In genomic region chr5:41870621-41871048, GRCh38 we compare ENCODE assay signal across 8 cellular contexts. TPM values are rescaled to one million over a fixed set of nuclear protein-coding genes. Genes with fewer than 3 reads are reported as not detected.
DNase-seq lines count a peak whose midpoint lies in the region; ATAC-seq and TF ChIP-seq lines count a peak whose summit lies in the region.

No MANE protein-coding gene starts in this region.

- peak overlapping the region; percentile 85 to 96 (median 91) for H3K4me3 Mint-ChIP-seq in CD4-positive, alpha-beta memory T cell
- peak overlapping the region; percentile 91 for H3K4me3 Mint-ChIP-seq in endothelial cell (ENCODE audit: unreplicated experiment)

- H3F3A ChIP-seq in OCI-LY1 (ENCODE audit: insufficient read depth, low read length), result no peaks in the 10 kb centered on the region

- H3K27me3 Mint-ChIP-seq in CD4-positive, alpha-beta memory T cell, result no peaks in the 10 kb centered on the region
- peaks cover 2% of the 10 kb centered on the region for H3K27me3 Mint-ChIP-seq in endothelial cell (ENCODE audit: unreplicated experiment)

- H3K79me2 ChIP-seq in OCI-LY1 (ENCODE audit: insufficient read depth, low read length) (peaks cover 40% of the 10 kb centered on the region), osteoblast (ENCODE audit: insufficient read depth, low read length) (peaks cover 38% of the 10 kb centered on the region)

- H3K4me2 ChIP-seq in OCI-LY1 (ENCODE audit: low read length) (peak overlapping the region; percentile 80), osteoblast (ENCODE audit: insufficient read depth, low read length) (peak overlapping the region; percentile 85)

- no peak for TF ChIP-seq CTCF in OCI-LY1 (IDR thresholded peaks at IDR 0.05; ENCODE audit: low read length)
- no peak for TF ChIP-seq CTCF in endothelial cell (IDR thresholded peaks at IDR 0.05; ENCODE audit: unreplicated experiment)
- TF ChIP-seq CTCF in osteoblast (IDR thresholded peaks at IDR 0.05; ENCODE audit: extremely low read depth, low read depth, low read length), result no peak

- CTCF ChIA-PET in CD4-positive, alpha-beta memory T cell (lab: Charles Lee; ENCODE audit: partially characterized antibody), result interaction anchor here (0.5 to 1.9 kb wide), 4 partner anchors 15 to 1613 kb away, joined by 3 to 11 read pairs (median 3); partner anchors contain the start of genes RIMOC1 and TMEM267

- ATAC-seq in HG03571 (IDR thresholded peaks at IDR 0.05; ENCODE audit: unreplicated experiment), result no peak
- ATAC-seq in GM19395 (IDR thresholded peaks at IDR 0.05; ENCODE audit: unreplicated experiment), result no peak

- no peaks in the 10 kb centered on the region for H4K20me1 ChIP-seq in OCI-LY1 (ENCODE audit: insufficient read depth, low read length)
- H4K20me1 ChIP-seq in osteoblast (ENCODE audit: insufficient read depth, low read length), result no peaks in the 10 kb centered on the region

- intact Hi-C loops in CD4-positive, alpha-beta memory T cell (cut with micrococcal nuclease), result loop anchor here (1.0 to 5.0 kb wide), 3 partner anchors 34 to 1037 kb away; partner anchors contain the start of genes FBXO4 and RIMOC1

- H3K4me1 ChIP-seq in CD4-positive, alpha-beta memory T cell (ENCODE audit: insufficient read depth, low read length), result peaks cover 48% of the 10 kb centered on the region
- H3K4me1 ChIP-seq in OCI-LY1 (ENCODE audit: insufficient read depth, low read length, severe bottlenecking) (peaks cover 31% of the 10 kb centered on the region), osteoblast (ENCODE audit: insufficient read depth, low read length) (peaks cover 18% of the 10 kb centered on the region)

- peak overlapping the region; percentile 32 for H2AFZ ChIP-seq in OCI-LY1 (ENCODE audit: low read length)
- peak overlapping the region; percentile 97 for H2AFZ ChIP-seq in osteoblast (ENCODE audit: low read length)

- DNase-seq in CD4-positive, alpha-beta memory T cell, result no peak
- DNase-seq in endothelial cell (ENCODE audit: low spot score) (no peak), osteoblast (ENCODE audit: insufficient read length, low spot score, missing footprints) (peak; percentile 1), mucosa of gallbladder (ENCODE audit: low spot score) (no peak), NCI-H446 treated with DMSO at 0.1 percent for 48 hours (lab: John Stamatoyannopoulos, UW) (no peak)

- H3K27ac ChIP-seq in CD4-positive, alpha-beta memory T cell (ENCODE audit: low read depth, low read length), result peak overlapping the region; percentile 93
- peak overlapping the region; percentile 51 for H3K27ac ChIP-seq in OCI-LY1 (ENCODE audit: low read depth, low read length, poor library complexity, severe bottlenecking)
- H3K27ac ChIP-seq in osteoblast (ENCODE audit: low read depth, low read length), result peak overlapping the region; percentile 82

- peaks cover 0 to 2% (median 0%) of the 10 kb centered on the region in 8 donors for H3K9me3 Mint-ChIP-seq in CD4-positive, alpha-beta memory T cell
- no peaks in the 10 kb centered on the region for H3K9me3 Mint-ChIP-seq in endothelial cell (ENCODE audit: unreplicated experiment)

- H3K27ac Mint-ChIP-seq in CD4-positive, alpha-beta memory T cell, result peak overlapping the region; percentile 94 to 99 (median 97)
- H3K27ac Mint-ChIP-seq in endothelial cell (ENCODE audit: unreplicated experiment), result no peak overlapping the region

- H3K36me3 ChIP-seq in CD4-positive, alpha-beta memory T cell (ENCODE audit: insufficient read depth, low read length), result no peaks in the 10 kb centered on the region
- H3K36me3 ChIP-seq in OCI-LY1 (ENCODE audit: insufficient read depth, low read length), result no peaks in the 10 kb centered on the region
- H3K36me3 ChIP-seq in osteoblast (ENCODE audit: insufficient read depth, low read length), result no peaks in the 10 kb centered on the region

- no peaks in the 10 kb centered on the region for H3K9me2 ChIP-seq in OCI-LY1 (ENCODE audit: low read depth, low read length)

- peak overlapping the region; percentile 59 to 74 for H3K4me3 ChIP-seq in CD4-positive, alpha-beta memory T cell (ENCODE audit: low read length in 2 of 2)
- H3K4me3 ChIP-seq in OCI-LY1 (ENCODE audit: low read depth, low read length, poor library complexity, severe bottlenecking) (peak overlapping the region; percentile 89), osteoblast (ENCODE audit: insufficient read depth, low read length) (peak overlapping the region; percentile 81)

- H3K27me3 ChIP-seq in CD4-positive, alpha-beta memory T cell (ENCODE audit: insufficient read depth, low read length), result no peaks in the 10 kb centered on the region
- H3K27me3 ChIP-seq in OCI-LY1 (ENCODE audit: insufficient read depth, low read length), result no peaks in the 10 kb centered on the region
- no peaks in the 10 kb centered on the region for H3K27me3 ChIP-seq in osteoblast (ENCODE audit: insufficient read depth, low read length)

- no peaks in the 10 kb centered on the region for H3K9me3 ChIP-seq in CD4-positive, alpha-beta memory T cell (ENCODE audit: control insufficient read depth in 1 of 2, low read length in 2 of 2)
- H3K9me3 ChIP-seq in OCI-LY1 (ENCODE audit: low read length), result no peaks in the 10 kb centered on the region
- no peaks in the 10 kb centered on the region for H3K9me3 ChIP-seq in osteoblast (ENCODE audit: low read depth, low read length)

- peaks cover 0 to 6% of the 10 kb centered on the region in 2 donors for H3K36me3 Mint-ChIP-seq in CD4-positive, alpha-beta memory T cell
- peaks cover 3% of the 10 kb centered on the region for H3K36me3 Mint-ChIP-seq in endothelial cell (ENCODE audit: low read depth, unreplicated experiment)

- H3K9ac ChIP-seq in OCI-LY1 (ENCODE audit: low read length), result peak overlapping the region; percentile 94

- peaks cover 33 to 68% (median 41%) of the 10 kb centered on the region in 4 donors for H3K4me1 Mint-ChIP-seq in CD4-positive, alpha-beta memory T cell
- peaks cover 3% of the 10 kb centered on the region for H3K4me1 Mint-ChIP-seq in endothelial cell (ENCODE audit: unreplicated experiment)

- POLR2A ChIA-PET in CD4-positive, alpha-beta memory T cell (lab: Charles Lee; ENCODE audit: partially characterized antibody), result interaction anchor here (0.6 to 3.7 kb wide), 13 partner anchors 12 to 1613 kb away, joined by 3 to 79 read pairs (median 5); partner anchors contain the start of genes FBXO4, RIMOC1 and TMEM267

RNA-seq across cellular contexts. Expression of gene OXCT1, which starts 0.4 kb away (rescaled TPM):
- 10 to 100 TPM; 34.1 to 37.5 TPM for total RNA-seq in CD4-positive, alpha-beta memory T cell
- polyA plus RNA-seq in CD4-positive, alpha-beta memory T cell, result 10 to 100 TPM; 30.1 to 32.1 TPM
- total RNA-seq in endothelial cell (ENCODE audit: unreplicated experiment) (6.5 TPM), osteoblast (36.5 and 39.4 TPM in 2 replicates), mucosa of gallbladder (28.7 TPM)

RNA-seq across cellular contexts. Expression of gene RIMOC1, which starts 33.5 kb away (rescaled TPM):
- 10 to 100 TPM; 33.1 to 33.7 TPM for total RNA-seq in CD4-positive, alpha-beta memory T cell
- 10 to 100 TPM in 1 of 2 donors, 1 to 10 TPM in 1; 3.9 to 10.5 TPM for polyA plus RNA-seq in CD4-positive, alpha-beta memory T cell
- total RNA-seq in endothelial cell (ENCODE audit: unreplicated experiment), result 31.5 TPM
- total RNA-seq in osteoblast, result 31.1 and 31.8 TPM in 2 replicates
- 25.4 TPM for total RNA-seq in mucosa of gallbladder

RNA-seq across cellular contexts. Expression of gene FBXO4, which starts 54.4 kb away (rescaled TPM):
- total RNA-seq in CD4-positive, alpha-beta memory T cell, result 10 to 100 TPM; 15.1 to 18.2 TPM
- 10 to 100 TPM; 14.9 to 21.2 TPM for polyA plus RNA-seq in CD4-positive, alpha-beta memory T cell
- total RNA-seq in endothelial cell (ENCODE audit: unreplicated experiment), result 4.4 TPM
- total RNA-seq in osteoblast, result 14.5 and 16.2 TPM in 2 replicates
- total RNA-seq in mucosa of gallbladder, result 6.5 TPM
